1 cellular context compared by ENCODE assay signal in genomic region chr11:66239998-66240780, GRCh38.
TF ChIP-seq lines count a peak whose summit lies in the region.

No MANE protein-coding gene starts in this region.

TF ChIP-seq in WTC11, 78 proteins besides CTCF, POLR2A, EP300 and RAD21:
- TF ChIP-seq AFF4 (CRISPR knock-in tag; IDR thresholded peaks at IDR 0.05; ENCODE audit: borderline replicate concordance) (no peak), ZNF281 (CRISPR knock-in tag; IDR thresholded peaks at IDR 0.05) (no peak), CREM (CRISPR knock-in tag; IDR thresholded peaks at IDR 0.05) (no peak), EMX1 (CRISPR knock-in tag; IDR thresholded peaks at IDR 0.05) (no peak), TP53 (CRISPR knock-in tag; IDR thresholded peaks at IDR 0.05) (no peak), ZNF532 (CRISPR knock-in tag; IDR thresholded peaks at IDR 0.05; ENCODE audit: borderline replicate concordance) (no peak)
TF ChIP-seq in WTC11: peak in this region for 0.
